ENCODE assay signal across 8 cellular contexts in the genomic region with DNA sequence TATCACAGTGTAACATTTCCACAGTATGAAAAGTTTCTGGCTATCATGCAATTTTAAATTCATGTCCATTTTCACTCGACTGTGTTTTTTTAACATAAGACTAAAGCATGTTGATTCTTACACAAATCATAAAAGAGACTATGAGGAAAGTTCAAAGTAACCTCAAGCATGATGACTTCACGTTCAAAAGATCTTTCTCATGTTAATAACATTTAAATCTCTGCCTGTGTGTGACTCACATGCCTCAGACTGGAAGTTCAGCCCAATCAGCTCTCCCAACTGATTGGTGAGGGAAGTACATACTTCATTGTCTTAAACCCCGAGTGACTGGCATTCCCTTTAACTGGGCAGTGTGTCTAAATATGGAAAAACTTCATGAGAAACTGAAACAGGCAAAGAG. TPM values are rescaled to one million over a fixed set of nuclear protein-coding genes. Genes with fewer than 3 reads are reported as not detected.
A peak's percentile ranks its signal among the peaks of the same experiment; 100 is the strongest.
DNase-seq lines count a peak whose midpoint lies in the region; ATAC-seq and TF ChIP-seq lines count a peak whose summit lies in the region.

No MANE protein-coding gene starts in this region.

- TF ChIP-seq CTCF in type B pancreatic cell (conservative IDR thresholded peaks at IDR 0.05) (no peak), Caco-2 (IDR thresholded peaks at IDR 0.05; ENCODE audit: insufficient read depth in 1 of 2, low read depth in 1 of 2, low read length in 1 of 2, severe bottlenecking in 1 of 2, unreplicated experiment in 1 of 2) (no peak)

- no peaks in the 10 kb centered on the region for H3K27me3 Mint-ChIP-seq in activated T-cell treated with anti-CD3 and anti-CD28 coated beads, Interleukin-2, amount 50 U/mL, for 24 hours
- no peaks in the 10 kb centered on the region for H3K27me3 Mint-ChIP-seq in activated T-helper 17 cell treated with anti-CD3 and anti-CD28 coated beads, Interleukin-2, amount 50 U/mL, for 72 hours
- no peaks in the 10 kb centered on the region for H3K27me3 Mint-ChIP-seq in type B pancreatic cell
- H3K27me3 Mint-ChIP-seq in Caco-2 (ENCODE audit: insufficient read depth, unreplicated experiment): no peaks in the 10 kb centered on the region

- no peaks in the 10 kb centered on the region for H3K27me3 ChIP-seq in Caco-2 (replicated peaks; ENCODE audit: control insufficient read depth, insufficient read depth, low read length)

- peaks cover 11% of the 10 kb centered on the region for H3K36me3 Mint-ChIP-seq in activated T-cell treated with anti-CD3 and anti-CD28 coated beads, Interleukin-2, amount 50 U/mL, for 24 hours (ENCODE audit: low read depth)
- peaks cover 34% of the 10 kb centered on the region for H3K36me3 Mint-ChIP-seq in activated T-helper 17 cell treated with anti-CD3 and anti-CD28 coated beads, Interleukin-2, amount 50 U/mL, for 72 hours (ENCODE audit: low read depth)
- H3K36me3 Mint-ChIP-seq in type B pancreatic cell (peaks cover 4% of the 10 kb centered on the region), Caco-2 (ENCODE audit: insufficient read depth, unreplicated experiment) (no peaks in the 10 kb centered on the region)

- intact Hi-C loops in Caco-2 (cut with micrococcal nuclease; ENCODE audit: unreplicated experiment): no loop called here

- no peaks in the 10 kb centered on the region for H3K9me3 Mint-ChIP-seq in activated T-cell treated with anti-CD3 and anti-CD28 coated beads, Interleukin-2, amount 50 U/mL, for 24 hours
- H3K9me3 Mint-ChIP-seq in activated T-helper 17 cell treated with anti-CD3 and anti-CD28 coated beads, Interleukin-2, amount 50 U/mL, for 72 hours: no peaks in the 10 kb centered on the region
- H3K9me3 Mint-ChIP-seq in type B pancreatic cell (peaks cover 5% of the 10 kb centered on the region), Caco-2 (ENCODE audit: unreplicated experiment) (no peaks in the 10 kb centered on the region)

- DNase-seq in activated T-cell treated with anti-CD3 and anti-CD28 coated beads, Interleukin-2, amount 50 U/mL, for 24 hours: no peak
- DNase-seq in activated T-cell treated with anti-CD3 and anti-CD28 coated beads, Interleukin-2, amount 50 U/mL, for 48 hours: no peak
- peak; percentile 52 for DNase-seq in iPS-NIHi11 (ENCODE audit: low spot score)
- no peak for DNase-seq in type B pancreatic cell (ENCODE audit: extremely low spot score, unreplicated experiment)
- no peak for DNase-seq in germinal center (ENCODE audit: low spot score)
- no peak for DNase-seq in Caco-2

- peak; percentile 87 for ATAC-seq in activated T-helper 17 cell treated with anti-CD3 and anti-CD28 coated beads, Interleukin-2, amount 50 U/mL, for 72 hours (replicated peaks)
- ATAC-seq in HG02970 (IDR thresholded peaks at IDR 0.05; ENCODE audit: low FRiP score, unreplicated experiment): no peak

- H3K36me3 ChIP-seq in Caco-2 (ENCODE audit: control insufficient read depth, insufficient read depth, low read length): no peaks in the 10 kb centered on the region

- CTCF ChIA-PET in Caco-2 (lab: Charles Lee): interaction anchor here (1.5 kb wide), 1 partner anchor 47 kb away, joined by 3 read pairs; no protein-coding TSS in a partner anchor

- peak overlapping the region; percentile 83 for H3K27ac Mint-ChIP-seq in activated T-cell treated with anti-CD3 and anti-CD28 coated beads, Interleukin-2, amount 50 U/mL, for 24 hours
- peak overlapping the region; percentile 15 for H3K27ac Mint-ChIP-seq in activated T-helper 17 cell treated with anti-CD3 and anti-CD28 coated beads, Interleukin-2, amount 50 U/mL, for 72 hours
- H3K27ac Mint-ChIP-seq in type B pancreatic cell (peak overlapping the region; percentile 87), Caco-2 (ENCODE audit: unreplicated experiment) (no peak overlapping the region)

- peak overlapping the region; percentile 48 for H3K4me3 Mint-ChIP-seq in activated T-cell treated with anti-CD3 and anti-CD28 coated beads, Interleukin-2, amount 50 U/mL, for 24 hours
- H3K4me3 Mint-ChIP-seq in activated T-helper 17 cell treated with anti-CD3 and anti-CD28 coated beads, Interleukin-2, amount 50 U/mL, for 72 hours: peak overlapping the region; percentile 35
- peak overlapping the region; percentile 73 for H3K4me3 Mint-ChIP-seq in type B pancreatic cell
- H3K4me3 Mint-ChIP-seq in Caco-2 (ENCODE audit: unreplicated experiment): no peak overlapping the region

- peaks cover 18% of the 10 kb centered on the region for H3K4me1 ChIP-seq in Caco-2

- POLR2A ChIA-PET in Caco-2 (lab: Charles Lee): interaction anchor here (0.5 kb wide), 1 partner anchor 37 kb away, joined by 3 read pairs; a partner anchor contains a TSS

- H3K9me3 ChIP-seq in Caco-2: no peaks in the 10 kb centered on the region

- no TSS peak for BruUV-seq in Caco-2 (replicated peaks; lab: Mats Ljungman, UMichigan)

- H3K4me3 ChIP-seq in Caco-2 (ENCODE audit: low read depth, low read length): no peak overlapping the region

- peaks cover 66% of the 10 kb centered on the region for H3K4me1 Mint-ChIP-seq in activated T-cell treated with anti-CD3 and anti-CD28 coated beads, Interleukin-2, amount 50 U/mL, for 24 hours (ENCODE audit: low read depth)
- H3K4me1 Mint-ChIP-seq in activated T-helper 17 cell treated with anti-CD3 and anti-CD28 coated beads, Interleukin-2, amount 50 U/mL, for 72 hours: peaks cover 36% of the 10 kb centered on the region
- peaks cover 51% of the 10 kb centered on the region for H3K4me1 Mint-ChIP-seq in type B pancreatic cell (ENCODE audit: unreplicated experiment)
- peaks cover 16% of the 10 kb centered on the region for H3K4me1 Mint-ChIP-seq in Caco-2 (ENCODE audit: low read depth, unreplicated experiment)

RNA-seq across cellular contexts. Expression of a gene that starts 37.4 kb away (rescaled TPM):
- 100 to 1,000 TPM in 1 of 2 donors, 10 to 100 TPM in 1; 41.0 to 115 TPM for total RNA-seq in activated T-helper 17 cell treated with anti-CD3 and anti-CD28 coated beads, Interleukin-2, amount 50 U/mL, for 72 hours
- total RNA-seq in type B pancreatic cell (ENCODE audit: low replicate concordance): 33.7 and 35.1 TPM in 2 replicates
- 14.2 and 15.2 TPM in 2 replicates for total RNA-seq in Caco-2 (2022)
